ENCODE assay signal across 1 cellular context in genomic region chr1:2433196-2433595, GRCh38.
TF ChIP-seq lines count a peak whose summit lies in the region.

No MANE protein-coding gene starts in this region.

TF ChIP-seq in H1, 55 proteins besides CTCF, POLR2A, EP300 and RAD21:
- no peak for TF ChIP-seq TAF7 (optimal IDR thresholded peaks at IDR 0.05; ENCODE audit: borderline replicate concordance, low read depth, low read length)
- TF ChIP-seq USF2 (IDR thresholded peaks at IDR 0.05; ENCODE audit: low read length): no peak
- TF ChIP-seq PHF8 (conservative IDR thresholded peaks at IDR 0.05; ENCODE audit: low read depth, low read length): no peak
- TF ChIP-seq SIRT6 (IDR thresholded peaks at IDR 0.05; ENCODE audit: low read length): no peak
- TF ChIP-seq BCL11A (IDR thresholded peaks at IDR 0.05; ENCODE audit: low read depth in 2 of 2, low read length in 2 of 2): no peak
- no peak for TF ChIP-seq GTF2F1 (IDR thresholded peaks at IDR 0.05; ENCODE audit: borderline replicate concordance, low read depth, low read length)
- TF ChIP-seq HDAC2 (IDR thresholded peaks at IDR 0.05; ENCODE audit: borderline replicate concordance in 1 of 2, low read depth in 2 of 2, low read length in 2 of 2): no peak
- TF ChIP-seq GABPA (IDR thresholded peaks at IDR 0.05; ENCODE audit: borderline replicate concordance, insufficient read depth, low read length): no peak
- TF ChIP-seq CREB1 (IDR thresholded peaks at IDR 0.05): no peak
- no peak for TF ChIP-seq TCF12 (IDR thresholded peaks at IDR 0.05; ENCODE audit: low read depth, low read length)
- TF ChIP-seq ZNF274 (IDR thresholded peaks at IDR 0.05; ENCODE audit: borderline replicate concordance, extremely low read depth, low read length): no peak
- no peak for TF ChIP-seq FOSL1 (IDR thresholded peaks at IDR 0.05; ENCODE audit: insufficient read depth, low read depth, low read length)
- TF ChIP-seq JUN (IDR thresholded peaks at IDR 0.05; ENCODE audit: low read depth, low read length): no peak
